8 cellular contexts compared by ENCODE assay signal in genomic region chr17:31558748-31559646, GRCh38.
A peak's percentile ranks its signal among the peaks of the same experiment; 100 is the strongest.
DNase-seq lines count a peak whose midpoint lies in the region; ATAC-seq, FAIRE-seq and TF ChIP-seq lines count a peak whose summit lies in the region.

No MANE protein-coding gene starts in this region.

- TF ChIP-seq POLR2A in transverse colon (IDR thresholded peaks at IDR 0.05), result peak; percentile 26

- 1% methylated on average over 79 to 120 of the region's 120 CpGs for WGBS in pancreas, 2 donors
- 0% methylated on average over 18 to 62 of the region's 120 CpGs for WGBS in transverse colon (ENCODE audit: low coverage in 1 of 2), 2 donors

- DNase-seq in AG09309 (ENCODE audit: low read depth) (no peak), SKM-1 treated with dmso at 0.1 percent for 144 hours (lab: John Stamatoyannopoulos, UW; ENCODE audit: unreplicated experiment) (peak; percentile 74), adipocyte (ENCODE audit: low read depth) (peak; percentile 94), cardiac septum (ENCODE audit: low spot score) (peak; percentile 91), pancreas (peak; percentile 73 to 92 (median 82)), transverse colon (peak; percentile 81)

- TF ChIP-seq EP300 in transverse colon (IDR thresholded peaks at IDR 0.05; ENCODE audit: low read depth), result no peak

- ATAC-seq in GM19025 (IDR thresholded peaks at IDR 0.05; ENCODE audit: low read depth, unreplicated experiment), result peak; percentile 62
- peak; percentile 85 to 92 (median 89) for ATAC-seq in pancreas

- H3K9ac ChIP-seq in adipocyte (ENCODE audit: low read length), result peak overlapping the region; percentile 100

- H3K36me3 ChIP-seq in adipocyte (ENCODE audit: control insufficient read depth, insufficient read depth, low read length, severe bottlenecking) (peaks cover 11% of the 10 kb centered on the region), pancreas (no peaks in the 10 kb centered on the region), transverse colon (no peaks in the 10 kb centered on the region)

- H3K27ac ChIP-seq in pancreas, result peak overlapping the region; percentile 76 to 90 (median 80)
- peak overlapping the region; percentile 89 to 97 (median 91) for H3K27ac ChIP-seq in transverse colon

- FAIRE-seq in pancreas (lab: Jason Lieb, UNC), result no peak

- no peaks in the 10 kb centered on the region for H3K9me3 ChIP-seq in adipocyte (ENCODE audit: control insufficient read depth, low read length)
- no peaks in the 10 kb centered on the region for H3K9me3 ChIP-seq in pancreas
- H3K9me3 ChIP-seq in transverse colon, result no peaks in the 10 kb centered on the region

- H3K4me3 ChIP-seq in AG09309 (ENCODE audit: control insufficient read depth, low read depth, low read length), result peak overlapping the region; percentile 96
- H3K4me3 ChIP-seq in adipocyte (ENCODE audit: low read length), result peak overlapping the region; percentile 93
- H3K4me3 ChIP-seq in pancreas, result peak overlapping the region; percentile 44 to 67 (median 58)
- peak overlapping the region; percentile 52 to 77 (median 63) for H3K4me3 ChIP-seq in transverse colon

- intact Hi-C loops in cardiac septum (cut with DNase I) (loop anchor here (1.0 to 5.0 kb wide), 3 partner anchors 133 to 283 kb away; no protein-coding TSS in a partner anchor), pancreas (cut with DNase I) (loop anchor here in 2 of 3 donors (5.0 kb wide), 1 partner anchor 283 kb away; no protein-coding TSS in a partner anchor), transverse colon (cut with DNase I; ENCODE audit: low total_unique reads) (loop anchor here (5.0 to 10.0 kb wide), 2 partner anchors 136 to 298 kb away; partner anchors contain the start of gene COPRS)

- TF ChIP-seq CTCF in AG09309 (IDR thresholded peaks at IDR 0.05; ENCODE audit: control insufficient read depth, insufficient read depth, low read depth, low read length, missing control alignments) (peak; percentile 52), LNCAP (IDR thresholded peaks at IDR 0.05) (peak; percentile 94), pancreas (IDR thresholded peaks at IDR 0.05) (peak; percentile 62 to 77 (median 70)), transverse colon (IDR thresholded peaks at IDR 0.05) (peak; percentile 34 to 86 (median 73))

- in situ Hi-C loops in transverse colon (cut with MboI; ENCODE audit: low pct_ligation_motif_present in 1 of 4, low pct_unique_long_range_greater_than_20kb in 1 of 4, low sequenced_read_pairs in 3 of 4), result loop anchor here in 3 of 4 donors (5.0 to 10.0 kb wide), 3 partner anchors 64 to 286 kb away; no protein-coding TSS in a partner anchor

- peaks cover 32% of the 10 kb centered on the region for H3K4me1 ChIP-seq in adipocyte (ENCODE audit: control insufficient read depth, insufficient read depth, low read length)
- H3K4me1 ChIP-seq in pancreas, result peaks cover 7 to 35% (median 25%) of the 10 kb centered on the region in 3 donors
- peaks cover 15 to 42% (median 32%) of the 10 kb centered on the region in 4 donors for H3K4me1 ChIP-seq in transverse colon

- no peaks in the 10 kb centered on the region for H3K27me3 ChIP-seq in adipocyte (replicated peaks; ENCODE audit: control insufficient read depth, insufficient read depth, low read length)
- no peaks in the 10 kb centered on the region for H3K27me3 ChIP-seq in pancreas
- H3K27me3 ChIP-seq in transverse colon, result no peaks in the 10 kb centered on the region
